In the genomic region with DNA sequence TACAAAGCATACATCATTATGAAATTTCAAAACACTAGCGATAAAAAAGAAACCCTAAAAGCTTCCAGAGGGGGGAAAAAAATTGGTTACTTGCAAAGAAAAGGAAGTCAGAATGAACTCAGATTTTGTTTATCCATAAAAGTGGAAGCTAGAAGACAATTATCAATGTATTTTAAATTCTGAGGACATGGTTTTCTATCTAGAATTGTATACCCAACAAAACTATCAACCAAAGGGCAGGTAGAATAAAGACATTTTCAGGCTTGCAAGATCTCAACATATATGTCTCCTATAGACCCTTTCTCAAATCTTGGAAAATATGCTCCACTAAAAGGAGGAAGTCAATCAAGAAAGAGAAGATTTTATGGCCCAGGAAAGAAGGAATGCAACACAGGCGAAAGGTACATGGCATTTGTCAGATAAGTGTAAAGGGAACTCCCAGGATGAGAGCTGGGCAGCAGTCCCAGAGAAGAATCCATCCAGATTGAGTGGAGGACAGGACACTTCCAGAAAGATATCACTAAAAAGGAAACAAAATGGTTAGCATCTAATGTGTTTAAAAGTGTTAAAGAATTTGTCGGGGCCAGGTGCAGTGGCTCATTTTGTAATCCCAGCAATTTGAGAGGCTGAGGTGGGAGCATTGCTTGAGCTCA, we compare ENCODE assay signal across 35 cellular contexts.
"Had no signal": no experiment of that assay in that cellular context is flagged by ENCODE, and none has a peak within 500 bp of the region (broad histone marks: within the 10 kb centered on the region; RNA-seq: fewer than 3 reads in every experiment).

No MANE protein-coding gene starts in this region.

- DNase-seq: activated B cell treated with CpG ODN at 0.5 μM for 24 hours; activated CD4-positive, alpha-beta memory T cell treated with anti-CD3 and anti-CD28 coated beads for 36 hours; activated CD4-positive, alpha-beta T cell treated with anti-CD3 and anti-CD28 coated beads for 4 hours; activated CD4-positive, alpha-beta T cell treated with anti-CD3 and anti-CD28 coated beads, Interleukin-2, amount 10 ng/mL, durations not matched to agents 24 days and 14 days; activated CD4-positive, alpha-beta T cell treated with anti-CD3 and anti-CD28 coated beads, Interleukin-2, amount 50 U/mL, for 1 hour; activated CD4-positive, alpha-beta T cell treated with anti-CD3 and anti-CD28 coated beads, Interleukin-2, amount 50 U/mL, for 4 hours; activated CD4-positive, CD25-positive, alpha-beta regulatory T cell treated with anti-CD3 and anti-CD28 coated beads, Interleukin-2, amount 50 U/mL, for 72 hours; activated CD8-positive, alpha-beta memory T cell treated with anti-CD3 and anti-CD28 coated beads, Interleukin-2, amount 50 U/mL, for 4 hours; activated CD8-positive, alpha-beta T cell treated with anti-CD3 and anti-CD28 coated beads for 36 hours; activated effector memory CD4-positive, alpha-beta T cell treated with anti-CD3 and anti-CD28 coated beads, Interleukin-2, amount 50 U/mL, for 16 hours; activated gamma-delta T cell treated with Interleukin-2 at 50 U/mL for 16 hours; activated naive CD4-positive, alpha-beta T cell; activated naive CD4-positive, alpha-beta T cell treated with anti-CD3 and anti-CD28 coated beads for 36 hours; activated naive CD4-positive, alpha-beta T cell treated with anti-CD3 and anti-CD28 coated beads, Interleukin-2, amount 50 U/mL, for 16 hours; activated naive CD8-positive, alpha-beta T cell treated with anti-CD3 and anti-CD28 coated beads for 36 hours; activated T-cell treated with anti-CD3 and anti-CD28 coated beads for 4 hours; activated T-cell treated with anti-CD3 and anti-CD28 coated beads, Interleukin-2, amount 50 U/mL, for 1 hour; activated T-cell treated with anti-CD3 and anti-CD28 coated beads, Interleukin-2, amount 50 U/mL, for 4 hours; activated T-cell treated with anti-CD3 and anti-CD28 coated beads, Interleukin-2, amount 50 U/mL, for 72 hours; adrenal gland; amniotic stem cell; aorta; body of pancreas; brain microvascular endothelial cell; central memory CD4-positive, alpha-beta T cell; cerebellar nuclear complex; T-helper 1 cell; T-helper 2 cell; T-helper 9 cell had no signal

- H3K27ac ChIP-seq: adrenal gland, body of pancreas, brain microvascular endothelial cell, breast epithelium, VCaP had no signal

- FAIRE-seq: astrocyte, TTC549 had no signal

- H3K4me1 ChIP-seq: adrenal gland, body of pancreas, breast epithelium had no signal

- H3K4me3 ChIP-seq: adrenal gland, body of pancreas, breast epithelium had no signal

- H3K9me3 ChIP-seq: adrenal gland, body of pancreas, breast epithelium had no signal

- H3K36me3 ChIP-seq: adrenal gland, brain microvascular endothelial cell, breast epithelium had no signal

- ATAC-seq: activated CD8-positive, alpha-beta T cell treated with anti-CD3 and anti-CD28 coated beads for 36 hours; activated naive CD4-positive, alpha-beta T cell treated with anti-CD3 and anti-CD28 coated beads, Interleukin-2, amount 50 U/mL, for 72 hours; activated T-cell treated with anti-CD3 and anti-CD28 coated beads, Interleukin-2, amount 50 U/mL, for 4 hours; activated T-cell treated with anti-CD3 and anti-CD28 coated beads, Interleukin-2, amount 50 U/mL, for 72 hours; activated T-helper 17 cell treated with anti-CD3 and anti-CD28 coated beads, Interleukin-2, amount 50 U/mL, for 72 hours; body of pancreas had no signal

- H3K27me3 ChIP-seq: adrenal gland, body of pancreas, brain microvascular endothelial cell, breast epithelium had no signal
